18 cellular contexts compared by ENCODE assay signal in genomic region chr2:164023896-164024295, GRCh38.
DNase-seq lines count a peak whose midpoint lies in the region; TF ChIP-seq lines count a peak whose summit lies in the region.
"Had no signal": no experiment of that assay in that cellular context is flagged by ENCODE, and none has a peak within 500 bp of the region (broad histone marks: within the 10 kb centered on the region; RNA-seq: fewer than 3 reads in every experiment).

No MANE protein-coding gene starts in this region.

- H3K4me3 ChIP-seq in choroid plexus epithelial cell (ENCODE audit: low read depth, low read length) (no peak overlapping the region), tibial artery (no peak overlapping the region), neural progenitor cell (no peak overlapping the region)
- H3K4me3 ChIP-seq: BLaER1, GM23248, PC-9 had no signal

- no peaks in the 10 kb centered on the region for H3K36me3 Mint-ChIP-seq in activated naive CD4-positive, alpha-beta T cell treated with anti-CD3 and anti-CD28 coated beads for 36 hours (ENCODE audit: low read depth)
- H3K36me3 Mint-ChIP-seq in neural progenitor cell: no peaks in the 10 kb centered on the region
- H3K36me3 Mint-ChIP-seq: CD8-positive, alpha-beta T cell had no signal

- no peaks in the 10 kb centered on the region for H3F3A ChIP-seq in neural progenitor cell (ENCODE audit: low read depth)

- H3K27me3 ChIP-seq in tibial artery: no peaks in the 10 kb centered on the region
- H3K27me3 ChIP-seq in neural progenitor cell: no peaks in the 10 kb centered on the region
- H3K27me3 ChIP-seq: BLaER1 had no signal

- peaks cover 2% of the 10 kb centered on the region for H3K9me3 Mint-ChIP-seq in activated naive CD4-positive, alpha-beta T cell treated with anti-CD3 and anti-CD28 coated beads for 36 hours
- no peaks in the 10 kb centered on the region for H3K9me3 Mint-ChIP-seq in neural progenitor cell

- no peaks in the 10 kb centered on the region for H3K4me1 Mint-ChIP-seq in activated naive CD4-positive, alpha-beta T cell treated with anti-CD3 and anti-CD28 coated beads for 36 hours (ENCODE audit: low read depth)
- H3K4me1 Mint-ChIP-seq in neural progenitor cell: peaks cover 3% of the 10 kb centered on the region

- H3K36me3 ChIP-seq in tibial artery: no peaks in the 10 kb centered on the region
- no peaks in the 10 kb centered on the region for H3K36me3 ChIP-seq in neural progenitor cell
- H3K36me3 ChIP-seq: BLaER1 had no signal

- H3K27ac ChIP-seq in tibial artery (peak overlapping the region; percentile 38 to 62), neural progenitor cell (no peak overlapping the region)
- H3K27ac ChIP-seq: 22Rv1, BLaER1, GM23248, PC-9 had no signal

- no peaks in the 10 kb centered on the region for H4K20me1 ChIP-seq in neural progenitor cell (ENCODE audit: low read depth)
- H4K20me1 ChIP-seq: BLaER1 had no signal

- H3K4me2 ChIP-seq in neural progenitor cell: no peak overlapping the region
- H3K4me2 ChIP-seq: BLaER1, PC-9 had no signal

- H3K27ac Mint-ChIP-seq in activated naive CD4-positive, alpha-beta T cell treated with anti-CD3 and anti-CD28 coated beads for 36 hours: no peak overlapping the region
- no peak overlapping the region for H3K27ac Mint-ChIP-seq in neural progenitor cell
- H3K27ac Mint-ChIP-seq: CD8-positive, alpha-beta T cell had no signal

- H3K27me3 Mint-ChIP-seq in activated naive CD4-positive, alpha-beta T cell treated with anti-CD3 and anti-CD28 coated beads for 36 hours (ENCODE audit: low read depth): no peaks in the 10 kb centered on the region
- H3K27me3 Mint-ChIP-seq in neural progenitor cell (ENCODE audit: insufficient read depth, low read depth): no peaks in the 10 kb centered on the region

- H3K9me3 ChIP-seq in tibial artery: no peaks in the 10 kb centered on the region
- H3K9me3 ChIP-seq in neural progenitor cell (ENCODE audit: low read depth): no peaks in the 10 kb centered on the region

- H3K4me3 Mint-ChIP-seq in activated naive CD4-positive, alpha-beta T cell treated with anti-CD3 and anti-CD28 coated beads for 36 hours: no peak overlapping the region
- no peak overlapping the region for H3K4me3 Mint-ChIP-seq in neural progenitor cell
- H3K4me3 Mint-ChIP-seq: CD8-positive, alpha-beta T cell had no signal

- H2AFZ ChIP-seq in neural progenitor cell (replicated peaks): no peak overlapping the region
- H2AFZ ChIP-seq: GM23248, PC-9 had no signal

- CTCF ChIA-PET in activated naive CD4-positive, alpha-beta T cell treated with anti-CD3 and anti-CD28 coated beads for 36 hours (lab: Charles Lee): no interaction called here

- H3K4me1 ChIP-seq in tibial artery: peaks cover 0 to 20% (median 0%) of the 10 kb centered on the region in 4 donors
- H3K4me1 ChIP-seq in neural progenitor cell: no peaks in the 10 kb centered on the region
- H3K4me1 ChIP-seq: BLaER1 had no signal

- peak; percentile 17 for DNase-seq in NCI-H1092 treated with DMSO at 0.1 percent for 48 hours (lab: John Stamatoyannopoulos, UW)
- DNase-seq in NCI-H1092 (lab: John Stamatoyannopoulos, UW): no peak
- peak; percentile 21 for DNase-seq in choroid plexus epithelial cell (ENCODE audit: low read depth)
- peak; percentile 61 for DNase-seq in myocyte (ENCODE audit: low read depth)
- no peak for DNase-seq in tibial artery
- DNase-seq in HK-2 (ENCODE audit: unreplicated experiment): no peak
- no peak for DNase-seq in activated naive CD4-positive, alpha-beta T cell treated with anti-CD3 and anti-CD28 coated beads for 36 hours
- no peak for DNase-seq in neural progenitor cell (ENCODE audit: low spot score)
- DNase-seq: CD8-positive, alpha-beta T cell; DND-41; GM23248; NCI-H1417 treated with DMSO at 0.1 percent for 48 hours; NCI-H2029 treated with DMSO at 0.1 percent for 48 hours; NCI-H510A; NCI-H774; PC-9 had no signal

- intact Hi-C loops in tibial artery (cut with DNase I; ENCODE audit: low total_unique reads): no loop called here
- intact Hi-C loops in activated naive CD4-positive, alpha-beta T cell treated with anti-CD3 and anti-CD28 coated beads for 36 hours (cut with micrococcal nuclease): no loop called here

- no peaks in the 10 kb centered on the region for H3K79me2 ChIP-seq in neural progenitor cell (ENCODE audit: low read depth)

- TF ChIP-seq CTCF in choroid plexus epithelial cell (conservative IDR thresholded peaks at IDR 0.05; ENCODE audit: low read depth, low read length) (peak; percentile 3), tibial artery (IDR thresholded peaks at IDR 0.05) (peak in 1 of 2 experiments; percentile 14), neural progenitor cell (IDR thresholded peaks at IDR 0.05) (no peak)

- H3K9ac ChIP-seq in neural progenitor cell: no peak overlapping the region
- H3K9ac ChIP-seq: BLaER1, GM23248 had no signal

Comparison
In these comparisons a context has a peak if more than half of its experiments do, and no peak if none do; other contexts are left out.
1. DNase-seq: peak in NCI-H1092 treated with DMSO at 0.1 percent for 48 hours (single experiment), choroid plexus epithelial cell (single experiment) and myocyte (single experiment); none in NCI-H1092 (single experiment), tibial artery (0 of 2), HK-2 (single experiment), activated naive CD4-positive, alpha-beta T cell treated with anti-CD3 and anti-CD28 coated beads for 36 hours (single experiment) and neural progenitor cell (single experiment).